ENCODE assay signal across 22 cellular contexts in the genomic region with DNA sequence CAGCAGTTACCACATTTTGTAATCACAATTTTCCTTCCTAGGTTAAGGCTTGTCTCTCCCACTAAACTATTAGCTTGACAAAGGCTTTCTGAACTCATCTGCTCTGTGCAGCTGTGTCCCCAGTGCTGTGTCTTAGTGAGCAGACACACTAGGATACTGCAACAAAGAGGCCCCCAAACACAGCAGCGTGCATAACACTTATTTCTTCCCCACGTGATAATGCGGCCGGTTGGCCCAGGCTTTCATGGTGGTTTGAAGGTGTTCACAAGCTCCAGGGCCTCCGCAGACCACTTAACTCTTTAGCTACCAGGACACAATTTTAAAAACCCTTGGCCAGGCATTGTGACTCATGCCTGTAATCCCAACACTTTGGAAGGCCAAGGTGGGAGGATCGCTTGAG. TPM values are rescaled to one million over a fixed set of nuclear protein-coding genes. Genes with fewer than 3 reads are reported as not detected.
DNase-seq lines count a peak whose midpoint lies in the region; ATAC-seq, FAIRE-seq and TF ChIP-seq lines count a peak whose summit lies in the region.
"Had no signal": no experiment of that assay in that cellular context is flagged by ENCODE, and none has a peak within 500 bp of the region (broad histone marks: within the 10 kb centered on the region; RNA-seq: fewer than 3 reads in every experiment).

No MANE protein-coding gene starts in this region.

- H3K4me2 ChIP-seq in K562 (ENCODE audit: insufficient read depth, low read length), result no peak overlapping the region
- H3K4me2 ChIP-seq: KMS-11 had no signal

- no peaks in the 10 kb centered on the region for H3K9me3 Mint-ChIP-seq in activated naive CD4-positive, alpha-beta T cell treated with anti-CD3 and anti-CD28 coated beads, Interleukin-2, amount 10 ng/mL, durations not matched to agents 7 days and 5 days
- H3K9me3 Mint-ChIP-seq: activated naive CD8-positive, alpha-beta T cell treated with anti-CD3 and anti-CD28 coated beads for 36 hours had no signal

- peak overlapping the region; percentile 12 for H3K4me3 Mint-ChIP-seq in activated naive CD4-positive, alpha-beta T cell treated with anti-CD3 and anti-CD28 coated beads, Interleukin-2, amount 10 ng/mL, durations not matched to agents 7 days and 5 days

- H3K79me2 ChIP-seq in K562 (ENCODE audit: control insufficient read depth, insufficient read depth, low read length), result no peaks in the 10 kb centered on the region; the same call in 2 of the 3 replicates
- H3K79me2 ChIP-seq: hepatocyte had no signal

- FAIRE-seq in K562 (lab: Jason Lieb, UNC), result peak; percentile 49
- FAIRE-seq: A204.1, bronchial epithelial cell, pancreas, urothelium cell line had no signal

- no peak overlapping the region for H3K27ac Mint-ChIP-seq in activated naive CD4-positive, alpha-beta T cell treated with anti-CD3 and anti-CD28 coated beads, Interleukin-2, amount 10 ng/mL, durations not matched to agents 7 days and 5 days
- H3K27ac Mint-ChIP-seq: activated naive CD8-positive, alpha-beta T cell treated with anti-CD3 and anti-CD28 coated beads for 36 hours had no signal

- ATAC-seq in K562, result no peak
- ATAC-seq in HG03025 (IDR thresholded peaks at IDR 0.05; ENCODE audit: low FRiP score, unreplicated experiment), result no peak
- ATAC-seq: pancreas; stimulated activated naive CD8-positive, alpha-beta T cell treated with anti-CD3 and anti-CD28 coated beads, Interleukin-15, Interleukin-2, amounts not matched to agents 100 U/mL and 50 U/mL, for 24 hours had no signal

- no peak for TF ChIP-seq POLR2A in K562 (conservative IDR thresholded peaks at IDR 0.05)

- CTCF ChIA-PET in activated naive CD4-positive, alpha-beta T cell treated with anti-CD3 and anti-CD28 coated beads, Interleukin-2, amount 10 ng/mL, durations not matched to agents 7 days and 5 days (lab: Charles Lee), result interaction anchor here (0.8 to 0.9 kb wide), 2 partner anchors 10 to 18 kb away, joined by 3 read pairs; no protein-coding TSS in a partner anchor
- CTCF ChIA-PET in K562 (lab: Yijun Ruan, JAX; ENCODE audit: low intra/inter-chr PET ratio), result no interaction called here

- H2AFZ ChIP-seq in K562 (ENCODE audit: low read depth, low read length), result peak overlapping the region; percentile 66
- H2AFZ ChIP-seq: hepatocyte had no signal

- no peaks in the 10 kb centered on the region for H3K9me3 ChIP-seq in K562 (replicated peaks; ENCODE audit: control insufficient read depth, insufficient read depth, low read depth, low read length)
- H3K9me3 ChIP-seq: pancreas had no signal

- in situ Hi-C loops in K562 (cut with MboI), result no loop called here

- peak; percentile 10 for DNase-seq in activated naive CD4-positive, alpha-beta T cell treated with anti-CD3 and anti-CD28 coated beads, Interleukin-2, amount 10 ng/mL, durations not matched to agents 7 days and 5 days
- DNase-seq in activated naive CD4-positive, alpha-beta T cell (lab: John Stamatoyannopoulos, UW), result no peak
- DNase-seq in K562 (ENCODE audit: extremely low read depth in 1 of 4, low spot score in 3 of 4), result peak in 2 of 4 experiments; percentile 28 to 56
- peak; percentile 59 for DNase-seq in mesenteric fat pad (ENCODE audit: low spot score)
- peak in 24 of 49 donors; percentile 12 to 73 (median 28) for DNase-seq in substantia nigra (lab: John Stamatoyannopoulos, UW)
- DNase-seq in NCI-H1092 treated with DMSO at 0.1 percent for 48 hours (lab: John Stamatoyannopoulos, UW), result no peak
- DNase-seq in occipital lobe (lab: John Stamatoyannopoulos, UW), result no peak
- DNase-seq: activated CD8-positive, alpha-beta memory T cell treated with anti-CD3 and anti-CD28 coated beads, Interleukin-2, amount 50 U/mL, for 48 hours; activated naive CD8-positive, alpha-beta T cell treated with anti-CD3 and anti-CD28 coated beads for 36 hours; effector CD4-positive, alpha-beta T cell; GOT3; NCI-H1092; SHP77 treated with DMSO at 0.1 percent for 48 hours; stimulated activated naive CD8-positive, alpha-beta T cell treated with anti-CD3 and anti-CD28 coated beads, Interleukin-15, Interleukin-2, amounts not matched to agents 100 U/mL and 50 U/mL, for 24 hours; T-helper 9 cell had no signal

- 19% methylated on average over 6 of the region's 6 CpGs for WGBS in K562 (ENCODE audit: insufficient coverage, low coverage, missing lambda C conversion rate)

- H3K9me1 ChIP-seq in K562 (ENCODE audit: control insufficient read depth, insufficient read depth, low read length), result no peaks in the 10 kb centered on the region

- no peak for TF ChIP-seq CTCF in K562 (IDR thresholded peaks at IDR 0.05 in 2 of 3, conservative IDR thresholded peaks at IDR 0.05 in 1 of 3; ENCODE audit: insufficient read depth in 2 of 3, low read depth in 1 of 3, low read length in 3 of 3)

- no peaks in the 10 kb centered on the region for H3K27me3 ChIP-seq in K562 (ENCODE audit: control insufficient read depth in 2 of 2, insufficient read depth in 2 of 2, low read length in 2 of 2)
- H3K27me3 ChIP-seq: hepatocyte, pancreas had no signal

- H3K9ac ChIP-seq in K562 (ENCODE audit: insufficient read depth in 1 of 2, low read depth in 2 of 2, low read length in 2 of 2), result peak overlapping the region; percentile 9 to 21; a peak in 2 of 4 replicates
- H3K9ac ChIP-seq: KMS-11 had no signal

- POLR2A ChIA-PET in K562 (lab: Yijun Ruan, JAX), result interaction anchor here (0.6 kb wide), 1 partner anchor 58 kb away, joined by 3 read pairs; no protein-coding TSS in a partner anchor

- intact Hi-C loops in K562 (cut with micrococcal nuclease), result no loop called here

- peaks cover 20% of the 10 kb centered on the region for H3K4me1 Mint-ChIP-seq in activated naive CD4-positive, alpha-beta T cell treated with anti-CD3 and anti-CD28 coated beads, Interleukin-2, amount 10 ng/mL, durations not matched to agents 7 days and 5 days

- no peak for TF ChIP-seq EP300 in K562 (IDR thresholded peaks at IDR 0.05; ENCODE audit: low read length)

- H3K4me1 ChIP-seq in K562 (replicated peaks in 1 of 2; ENCODE audit: control insufficient read depth in 2 of 2, insufficient read depth in 2 of 2, low read length in 2 of 2), result peaks cover 21 to 37% of the 10 kb centered on the region in 2 experiments

- no peaks in the 10 kb centered on the region for H3K36me3 Mint-ChIP-seq in activated naive CD4-positive, alpha-beta T cell treated with anti-CD3 and anti-CD28 coated beads, Interleukin-2, amount 10 ng/mL, durations not matched to agents 7 days and 5 days
- H3K36me3 Mint-ChIP-seq: activated naive CD8-positive, alpha-beta T cell treated with anti-CD3 and anti-CD28 coated beads for 36 hours had no signal

- peak overlapping the region; percentile 25; the same call in 1 of the 3 replicates for H3K27ac ChIP-seq in K562 (ENCODE audit: extremely low read depth, low read depth, low read length)
- H3K27ac ChIP-seq in substantia nigra (ENCODE audit: low read depth, low read length, poor library complexity, severe bottlenecking), result peak overlapping the region; percentile 99
- H3K27ac ChIP-seq: hepatocyte, KMS-11, pancreas had no signal

- H4K20me1 ChIP-seq in K562 (replicated peaks; ENCODE audit: control insufficient read depth, insufficient read depth, low read length), result no peaks in the 10 kb centered on the region

- no peak for TF ChIP-seq RAD21 in K562 (CRISPR knock-in tag; conservative IDR thresholded peaks at IDR 0.05 in 1 of 2, IDR thresholded peaks at IDR 0.05 in 1 of 2)

- H3K36me3 ChIP-seq in K562 (ENCODE audit: control insufficient read depth, insufficient read depth, low read length), result no peaks in the 10 kb centered on the region; the same call in 2 of the 3 replicates
- H3K36me3 ChIP-seq: pancreas had no signal

- no TSS peak for BruUV-seq in K562 (replicated peaks; lab: Mats Ljungman, UMichigan)

- H3K4me3 ChIP-seq in K562, result no peak overlapping the region
- H3K4me3 ChIP-seq: hepatocyte, pancreas had no signal

- H3K27me3 Mint-ChIP-seq in activated naive CD4-positive, alpha-beta T cell treated with anti-CD3 and anti-CD28 coated beads, Interleukin-2, amount 10 ng/mL, durations not matched to agents 7 days and 5 days, result peaks cover 43% of the 10 kb centered on the region
- H3K27me3 Mint-ChIP-seq: activated naive CD8-positive, alpha-beta T cell treated with anti-CD3 and anti-CD28 coated beads for 36 hours had no signal

RNA-seq across cellular contexts. Expression of a gene that starts 2.2 kb away (rescaled TPM):
- total RNA-seq in K562 (2011; cell fraction: chromatin; rRNA removed; ENCODE audit: low replicate concordance), result 2.7 and 8.1 TPM in 2 replicates
- total RNA-seq in K562 (2011; cell fraction: nucleolus; rRNA removed), result 7.7 and 8.8 TPM in 2 replicates
- total RNA-seq in K562 (2011; cell fraction: nucleoplasm; rRNA removed), result 5.1 and 6.9 TPM in 2 replicates
- total RNA-seq in K562 (2014; rRNA removed), result 4.1 and 8.2 TPM in 2 replicates
- total RNA-seq in K562 (2014; rRNA removed; fragmentation: Illumina TruSeq; extraction: Trizol), result 2.5 and 3.1 TPM in 2 replicates
- total RNA-seq in K562 (2015; rRNA removed; fragmentation: Illumina TruSeq; extraction: Trizol), result 4.6 TPM in 2 replicates
- 4.6 and 6.0 TPM in 2 replicates for total RNA-seq in K562 (2021)
- 4.6 and 6.4 TPM in 2 replicates for polyA plus RNA-seq in K562 (2011; rRNA removed)
- 6.6 and 7.2 TPM in 2 replicates for polyA plus RNA-seq in K562 (2011; cell fraction: cytosol; rRNA removed)
- 4.0 and 4.1 TPM in 2 replicates for polyA plus RNA-seq in K562 (2011; cell fraction: nucleus; rRNA removed)
- polyA plus RNA-seq in K562 (2012), result 6.2 and 9.2 TPM in 2 replicates
- polyA plus RNA-seq in K562 (2014; fragmentation: Illumina TruSeq; extraction: Trizol), result 4.5 and 4.9 TPM in 2 replicates
- polyA plus RNA-seq in K562 (2014; fragmentation: Nextera tagmentation; extraction: Ambion mirVana), result 1 to 10 TPM in 1 of 2 experiments, under 1 TPM in 1; 0.60 to 1.2 TPM
- 5.0 and 7.9 TPM in 2 replicates for polyA plus RNA-seq in K562 (2014; rRNA removed)
- polyA minus RNA-seq in K562 (2011; rRNA and poly(A)+ RNA removed), result 3.7 and 4.3 TPM in 2 replicates
- polyA minus RNA-seq in K562 (2011; cell fraction: cytosol; rRNA and poly(A)+ RNA removed), result 2.7 and 3.1 TPM in 2 replicates
- polyA minus RNA-seq in K562 (2011; cell fraction: nucleus; rRNA and poly(A)+ RNA removed), result 2.4 and 4.4 TPM in 2 replicates
- total RNA-seq in mesenteric fat pad, result 7.9 TPM
- 12.6 TPM for total RNA-seq in occipital lobe

RNA-seq across cellular contexts. Expression of a gene that starts 57.8 kb away (rescaled TPM):
- 213 and 603 TPM in 2 replicates for total RNA-seq in K562 (2011; cell fraction: chromatin; rRNA removed; ENCODE audit: low replicate concordance)
- 374 and 409 TPM in 2 replicates for total RNA-seq in K562 (2011; cell fraction: nucleolus; rRNA removed)
- total RNA-seq in K562 (2011; cell fraction: nucleoplasm; rRNA removed), result 286 and 299 TPM in 2 replicates
- 60.7 and 76.5 TPM in 2 replicates for total RNA-seq in K562 (2014; rRNA removed)
- total RNA-seq in K562 (2014; rRNA removed; fragmentation: Illumina TruSeq; extraction: Trizol), result 25.4 and 30.2 TPM in 2 replicates
- 36.0 and 39.9 TPM in 2 replicates for total RNA-seq in K562 (2015; rRNA removed; fragmentation: Illumina TruSeq; extraction: Trizol)
- total RNA-seq in K562 (2021), result 128 and 138 TPM in 2 replicates
- 44.0 and 93.3 TPM in 2 replicates for polyA plus RNA-seq in K562 (2011; rRNA removed)
- 51.4 and 78.4 TPM in 2 replicates for polyA plus RNA-seq in K562 (2011; cell fraction: cytosol; rRNA removed)
- polyA plus RNA-seq in K562 (2011; cell fraction: nucleus; rRNA removed), result 125 and 255 TPM in 2 replicates
- 95.0 and 139 TPM in 2 replicates for polyA plus RNA-seq in K562 (2012)
- polyA plus RNA-seq in K562 (2014; fragmentation: Illumina TruSeq; extraction: Trizol), result 90.7 and 111 TPM in 2 replicates
- 1 to 10 TPM; 1.2 to 1.4 TPM for polyA plus RNA-seq in K562 (2014; fragmentation: Nextera tagmentation; extraction: Ambion mirVana)
- polyA plus RNA-seq in K562 (2014; rRNA removed), result 54.3 and 61.0 TPM in 2 replicates
- 82.2 and 99.7 TPM in 2 replicates for polyA minus RNA-seq in K562 (2011; rRNA and poly(A)+ RNA removed)
- polyA minus RNA-seq in K562 (2011; cell fraction: cytosol; rRNA and poly(A)+ RNA removed), result 114 and 152 TPM in 2 replicates
- polyA minus RNA-seq in K562 (2011; cell fraction: nucleus; rRNA and poly(A)+ RNA removed), result 137 and 138 TPM in 2 replicates
- 1.5 TPM for total RNA-seq in mesenteric fat pad
- 7.5 TPM for total RNA-seq in occipital lobe
- total RNA-seq: bronchial epithelial cell had no signal

Comparison
In these comparisons a context has a peak if more than half of its experiments do, and no peak if none do; other contexts are left out.
1. DNase-seq: peak in activated naive CD4-positive, alpha-beta T cell treated with anti-CD3 and anti-CD28 coated beads, Interleukin-2, amount 10 ng/mL, durations not matched to agents 7 days and 5 days (single experiment) and mesenteric fat pad (single experiment); none in activated naive CD4-positive, alpha-beta T cell (0 of 4), NCI-H1092 treated with DMSO at 0.1 percent for 48 hours (single experiment) and occipital lobe (single experiment).